Comparison of ENCODE assay signal across 1 cellular context in the genomic region with DNA sequence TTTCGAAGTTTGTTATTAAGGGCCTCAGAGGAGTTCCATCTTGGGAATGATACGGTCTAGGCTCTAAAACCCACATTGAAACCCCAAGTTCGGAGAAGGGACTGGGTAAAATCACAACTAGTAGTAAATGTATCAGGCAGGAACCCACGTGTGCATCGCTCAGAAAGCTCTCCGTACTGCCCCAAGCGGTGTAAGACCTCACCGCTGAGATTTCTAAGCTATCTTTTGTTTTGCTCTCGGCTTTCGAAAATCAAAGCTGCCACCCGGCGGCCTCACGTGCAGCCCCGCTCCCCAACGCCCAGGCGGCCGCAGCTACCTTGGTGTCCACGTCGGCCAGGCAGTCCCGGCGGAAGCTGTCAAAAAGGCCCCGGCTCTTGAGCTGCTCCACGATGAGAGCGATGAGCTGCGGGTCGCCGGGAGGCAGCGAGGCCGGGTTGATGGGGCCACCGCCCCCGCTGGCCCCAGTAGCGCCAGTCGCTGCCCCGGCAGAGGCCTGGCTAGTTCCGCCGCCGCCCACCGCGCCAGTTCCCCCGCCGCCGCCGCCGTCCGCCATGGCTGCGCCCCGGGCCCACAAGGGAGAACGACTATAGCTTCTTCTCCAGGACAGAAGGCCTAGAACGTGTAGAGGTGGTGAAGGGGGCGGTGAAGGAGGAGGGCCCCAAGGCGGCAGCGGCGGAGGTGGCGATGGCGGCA.
TF ChIP-seq lines count a peak whose summit lies in the region.

No MANE protein-coding gene starts in this region.

TF ChIP-seq in GM12878, 131 proteins besides CTCF, POLR2A, EP300 and RAD21 (continued from another document and continues in another):
- TF ChIP-seq SIN3A (IDR thresholded peaks at IDR 0.05; ENCODE audit: low read depth, low read length) (peak; percentile 82), ZNF207 (IDR thresholded peaks at IDR 0.05; ENCODE audit: borderline replicate concordance) (peak; percentile 76; the same call in 1 of the 2 replicates), KAT2A (conservative IDR thresholded peaks at IDR 0.05; ENCODE audit: control insufficient read depth, low read depth, low read length) (no peak), WRNIP1 (IDR thresholded peaks at IDR 0.05; ENCODE audit: borderline replicate concordance, low read depth, low read length) (0 out of 2 replicates have a peak, but pooled peaks have one; percentile 60), CHD2 (IDR thresholded peaks at IDR 0.05; ENCODE audit: borderline replicate concordance, low read depth, low read length) (no peak), LARP7 (IDR thresholded peaks at IDR 0.05) (peak; percentile 40), MXI1 (IDR thresholded peaks at IDR 0.05; ENCODE audit: low read depth, low read length) (peak; percentile 99), FOS (IDR thresholded peaks at IDR 0.05; ENCODE audit: borderline replicate concordance, extremely low read depth, insufficient read length) (no peak), ASH2L (IDR thresholded peaks at IDR 0.05; ENCODE audit: borderline replicate concordance, low read depth) (no peak), DPF2 (IDR thresholded peaks at IDR 0.05) (peak; percentile 56; the same call in 1 of the 2 replicates), IRF4 (IDR thresholded peaks at IDR 0.05; ENCODE audit: low read depth, low read length) (no peak), ATF2 (IDR thresholded peaks at IDR 0.05; ENCODE audit: low read length) (no peak), YY1 (IDR thresholded peaks at IDR 0.05; ENCODE audit: low read depth, low read length) (peak; percentile 13), STAT1 (conservative IDR thresholded peaks at IDR 0.05) (no peak), TARDBP (IDR thresholded peaks at IDR 0.05; ENCODE audit: borderline replicate concordance) (no peak), ETV6 (conservative IDR thresholded peaks at IDR 0.05 in 1 of 2, IDR thresholded peaks at IDR 0.05 in 1 of 2; ENCODE audit: borderline replicate concordance in 1 of 2, low read depth in 1 of 2) (no peak), NRF1 (conservative IDR thresholded peaks at IDR 0.05; ENCODE audit: low read depth, low read length) (no peak), ZBTB40 (IDR thresholded peaks at IDR 0.05; ENCODE audit: borderline replicate concordance) (no peak), BMI1 (IDR thresholded peaks at IDR 0.05; ENCODE audit: borderline replicate concordance) (no peak), POLR2AphosphoS2 (IDR thresholded peaks at IDR 0.05; ENCODE audit: low read depth, low read length) (no peak), E4F1 (IDR thresholded peaks at IDR 0.05; ENCODE audit: borderline replicate concordance, partially characterized antibody) (no peak), CEBPB (IDR thresholded peaks at IDR 0.05; ENCODE audit: borderline replicate concordance in 1 of 2, low read depth in 2 of 2, low read length in 2 of 2) (no peak)
- TF ChIP-seq, protein P1, sequence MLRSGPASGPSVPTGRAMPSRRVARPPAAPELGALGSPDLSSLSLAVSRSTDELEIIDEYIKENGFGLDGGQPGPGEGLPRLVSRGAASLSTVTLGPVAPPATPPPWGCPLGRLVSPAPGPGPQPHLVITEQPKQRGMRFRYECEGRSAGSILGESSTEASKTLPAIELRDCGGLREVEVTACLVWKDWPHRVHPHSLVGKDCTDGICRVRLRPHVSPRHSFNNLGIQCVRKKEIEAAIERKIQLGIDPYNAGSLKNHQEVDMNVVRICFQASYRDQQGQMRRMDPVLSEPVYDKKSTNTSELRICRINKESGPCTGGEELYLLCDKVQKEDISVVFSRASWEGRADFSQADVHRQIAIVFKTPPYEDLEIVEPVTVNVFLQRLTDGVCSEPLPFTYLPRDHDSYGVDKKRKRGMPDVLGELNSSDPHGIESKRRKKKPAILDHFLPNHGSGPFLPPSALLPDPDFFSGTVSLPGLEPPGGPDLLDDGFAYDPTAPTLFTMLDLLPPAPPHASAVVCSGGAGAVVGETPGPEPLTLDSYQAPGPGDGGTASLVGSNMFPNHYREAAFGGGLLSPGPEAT (IDR thresholded peaks at IDR 0.05; ENCODE audit: low read depth) = no peak
- TF ChIP-seq, protein P2, sequence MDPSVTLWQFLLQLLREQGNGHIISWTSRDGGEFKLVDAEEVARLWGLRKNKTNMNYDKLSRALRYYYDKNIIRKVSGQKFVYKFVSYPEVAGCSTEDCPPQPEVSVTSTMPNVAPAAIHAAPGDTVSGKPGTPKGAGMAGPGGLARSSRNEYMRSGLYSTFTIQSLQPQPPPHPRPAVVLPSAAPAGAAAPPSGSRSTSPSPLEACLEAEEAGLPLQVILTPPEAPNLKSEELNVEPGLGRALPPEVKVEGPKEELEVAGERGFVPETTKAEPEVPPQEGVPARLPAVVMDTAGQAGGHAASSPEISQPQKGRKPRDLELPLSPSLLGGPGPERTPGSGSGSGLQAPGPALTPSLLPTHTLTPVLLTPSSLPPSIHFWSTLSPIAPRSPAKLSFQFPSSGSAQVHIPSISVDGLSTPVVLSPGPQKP (IDR thresholded peaks at IDR 0.05; ENCODE audit: low read depth, low read length) = no peak
- TF ChIP-seq, protein P3, sequence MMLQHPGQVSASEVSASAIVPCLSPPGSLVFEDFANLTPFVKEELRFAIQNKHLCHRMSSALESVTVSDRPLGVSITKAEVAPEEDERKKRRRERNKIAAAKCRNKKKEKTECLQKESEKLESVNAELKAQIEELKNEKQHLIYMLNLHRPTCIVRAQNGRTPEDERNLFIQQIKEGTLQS (IDR thresholded peaks at IDR 0.05; ENCODE audit: borderline replicate concordance, extremely low read depth, low read depth, low read length) = peak; percentile 14; the same call in 1 of the 2 replicates
- TF ChIP-seq, protein P4, sequence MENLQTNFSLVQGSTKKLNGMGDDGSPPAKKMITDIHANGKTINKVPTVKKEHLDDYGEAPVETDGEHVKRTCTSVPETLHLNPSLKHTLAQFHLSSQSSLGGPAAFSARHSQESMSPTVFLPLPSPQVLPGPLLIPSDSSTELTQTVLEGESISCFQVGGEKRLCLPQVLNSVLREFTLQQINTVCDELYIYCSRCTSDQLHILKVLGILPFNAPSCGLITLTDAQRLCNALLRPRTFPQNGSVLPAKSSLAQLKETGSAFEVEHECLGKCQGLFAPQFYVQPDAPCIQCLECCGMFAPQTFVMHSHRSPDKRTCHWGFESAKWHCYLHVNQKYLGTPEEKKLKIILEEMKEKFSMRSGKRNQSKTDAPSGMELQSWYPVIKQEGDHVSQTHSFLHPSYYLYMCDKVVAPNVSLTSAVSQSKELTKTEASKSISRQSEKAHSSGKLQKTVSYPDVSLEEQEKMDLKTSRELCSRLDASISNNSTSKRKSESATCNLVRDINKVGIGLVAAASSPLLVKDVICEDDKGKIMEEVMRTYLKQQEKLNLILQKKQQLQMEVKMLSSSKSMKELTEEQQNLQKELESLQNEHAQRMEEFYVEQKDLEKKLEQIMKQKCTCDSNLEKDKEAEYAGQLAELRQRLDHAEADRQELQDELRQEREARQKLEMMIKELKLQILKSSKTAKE (IDR thresholded peaks at IDR 0.05; ENCODE audit: low read depth, poor library complexity, severe bottlenecking) = no peak
- TF ChIP-seq, protein P5, sequence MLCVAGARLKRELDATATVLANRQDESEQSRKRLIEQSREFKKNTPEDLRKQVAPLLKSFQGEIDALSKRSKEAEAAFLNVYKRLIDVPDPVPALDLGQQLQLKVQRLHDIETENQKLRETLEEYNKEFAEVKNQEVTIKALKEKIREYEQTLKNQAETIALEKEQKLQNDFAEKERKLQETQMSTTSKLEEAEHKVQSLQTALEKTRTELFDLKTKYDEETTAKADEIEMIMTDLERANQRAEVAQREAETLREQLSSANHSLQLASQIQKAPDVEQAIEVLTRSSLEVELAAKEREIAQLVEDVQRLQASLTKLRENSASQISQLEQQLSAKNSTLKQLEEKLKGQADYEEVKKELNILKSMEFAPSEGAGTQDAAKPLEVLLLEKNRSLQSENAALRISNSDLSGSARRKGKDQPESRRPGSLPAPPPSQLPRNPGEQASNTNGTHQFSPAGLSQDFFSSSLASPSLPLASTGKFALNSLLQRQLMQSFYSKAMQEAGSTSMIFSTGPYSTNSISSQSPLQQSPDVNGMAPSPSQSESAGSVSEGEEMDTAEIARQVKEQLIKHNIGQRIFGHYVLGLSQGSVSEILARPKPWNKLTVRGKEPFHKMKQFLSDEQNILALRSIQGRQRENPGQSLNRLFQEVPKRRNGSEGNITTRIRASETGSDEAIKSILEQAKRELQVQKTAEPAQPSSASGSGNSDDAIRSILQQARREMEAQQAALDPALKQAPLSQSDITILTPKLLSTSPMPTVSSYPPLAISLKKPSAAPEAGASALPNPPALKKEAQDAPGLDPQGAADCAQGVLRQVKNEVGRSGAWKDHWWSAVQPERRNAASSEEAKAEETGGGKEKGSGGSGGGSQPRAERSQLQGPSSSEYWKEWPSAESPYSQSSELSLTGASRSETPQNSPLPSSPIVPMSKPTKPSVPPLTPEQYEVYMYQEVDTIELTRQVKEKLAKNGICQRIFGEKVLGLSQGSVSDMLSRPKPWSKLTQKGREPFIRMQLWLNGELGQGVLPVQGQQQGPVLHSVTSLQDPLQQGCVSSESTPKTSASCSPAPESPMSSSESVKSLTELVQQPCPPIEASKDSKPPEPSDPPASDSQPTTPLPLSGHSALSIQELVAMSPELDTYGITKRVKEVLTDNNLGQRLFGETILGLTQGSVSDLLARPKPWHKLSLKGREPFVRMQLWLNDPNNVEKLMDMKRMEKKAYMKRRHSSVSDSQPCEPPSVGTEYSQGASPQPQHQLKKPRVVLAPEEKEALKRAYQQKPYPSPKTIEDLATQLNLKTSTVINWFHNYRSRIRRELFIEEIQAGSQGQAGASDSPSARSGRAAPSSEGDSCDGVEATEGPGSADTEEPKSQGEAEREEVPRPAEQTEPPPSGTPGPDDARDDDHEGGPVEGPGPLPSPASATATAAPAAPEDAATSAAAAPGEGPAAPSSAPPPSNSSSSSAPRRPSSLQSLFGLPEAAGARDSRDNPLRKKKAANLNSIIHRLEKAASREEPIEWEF (IDR thresholded peaks at IDR 0.05; ENCODE audit: insufficient replicate concordance, low read depth, low read length) = no peak
- TF ChIP-seq, protein P6, sequence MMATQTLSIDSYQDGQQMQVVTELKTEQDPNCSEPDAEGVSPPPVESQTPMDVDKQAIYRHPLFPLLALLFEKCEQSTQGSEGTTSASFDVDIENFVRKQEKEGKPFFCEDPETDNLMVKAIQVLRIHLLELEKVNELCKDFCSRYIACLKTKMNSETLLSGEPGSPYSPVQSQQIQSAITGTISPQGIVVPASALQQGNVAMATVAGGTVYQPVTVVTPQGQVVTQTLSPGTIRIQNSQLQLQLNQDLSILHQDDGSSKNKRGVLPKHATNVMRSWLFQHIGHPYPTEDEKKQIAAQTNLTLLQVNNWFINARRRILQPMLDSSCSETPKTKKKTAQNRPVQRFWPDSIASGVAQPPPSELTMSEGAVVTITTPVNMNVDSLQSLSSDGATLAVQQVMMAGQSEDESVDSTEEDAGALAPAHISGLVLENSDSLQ (IDR thresholded peaks at IDR 0.05) = 0 out of 2 replicates have a peak, but pooled peaks have one; percentile 10
